Comparison of ENCODE assay signal across 7 cellular contexts in genomic region chr5:108748354-108749129, GRCh38.
DNase-seq lines count a peak whose midpoint lies in the region; ATAC-seq and TF ChIP-seq lines count a peak whose summit lies in the region.

No MANE protein-coding gene starts in this region.

- DNase-seq in NCI-H187 (lab: John Stamatoyannopoulos, UW) (peak; percentile 84 to 95), T1000 (lab: John Stamatoyannopoulos, UW) (peak; percentile 98), astrocyte of the spinal cord (ENCODE audit: low read depth, low spot score) (peak; percentile 100), hippocampal formation (lab: John Stamatoyannopoulos, UW) (peak; percentile 98 to 100), retina (peak; percentile 98)

- no peak for TF ChIP-seq CTCF in astrocyte of the spinal cord (IDR thresholded peaks at IDR 0.05; ENCODE audit: low read depth, low read length)

- peak overlapping the region; percentile 75 for H3K4me3 ChIP-seq in astrocyte of the spinal cord (ENCODE audit: low read depth, low read length)

- ATAC-seq in GM18502 (IDR thresholded peaks at IDR 0.05; ENCODE audit: poor library complexity, unreplicated experiment), result peak; percentile 95
- peak; percentile 94 for ATAC-seq in HG02943 (IDR thresholded peaks at IDR 0.05; ENCODE audit: low read depth, unreplicated experiment)

- in situ Hi-C loops in astrocyte of the spinal cord (cut with HindIII; ENCODE audit: low sequenced_read_pairs), result no loop called here

Comparison
In these comparisons a context has a peak if more than half of its experiments do, and no peak if none do; other contexts are left out.
1. Peak in every context shown above with its lines: DNase-seq, ATAC-seq and H3K4me3 ChIP-seq.